1 cellular context compared by ENCODE assay signal in the genomic region with DNA sequence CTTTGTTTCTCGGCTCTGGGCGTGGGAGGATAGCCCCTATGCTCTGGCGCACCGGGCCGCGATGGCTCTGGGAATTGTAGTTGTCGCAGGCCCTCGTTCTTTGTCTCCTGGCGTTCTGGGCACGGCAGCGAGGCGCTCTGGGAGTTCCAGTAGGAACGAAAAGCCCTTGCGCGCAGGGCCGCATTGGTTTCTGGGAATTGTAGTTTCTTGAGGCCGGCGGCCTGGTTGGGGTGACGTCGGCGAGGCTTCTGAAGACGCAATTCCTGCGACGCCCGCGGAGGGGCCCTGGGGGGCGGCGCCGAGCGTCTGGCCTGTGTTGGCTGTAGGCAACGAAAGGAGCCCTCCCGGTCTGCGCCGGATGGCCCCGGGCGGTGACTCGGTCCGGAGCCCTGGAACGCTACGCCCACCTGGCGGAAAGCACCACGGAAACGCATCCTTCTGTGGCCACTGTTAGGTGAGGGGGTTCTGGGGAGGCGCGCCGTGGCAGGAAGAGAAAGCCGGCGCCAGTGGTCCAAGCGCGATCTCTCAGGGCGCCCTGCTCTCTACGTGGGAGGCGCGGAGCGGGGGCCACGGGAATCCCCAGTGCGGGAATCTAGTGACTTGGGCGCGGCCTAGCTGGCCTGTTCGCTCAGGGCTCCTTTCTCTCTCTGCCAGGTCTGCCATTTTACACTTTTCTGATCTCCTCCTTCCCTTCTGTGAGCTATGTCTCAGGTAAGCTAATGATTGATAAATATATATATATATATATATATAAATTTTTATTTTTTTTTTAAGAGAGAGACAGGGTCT.
A peak's percentile ranks its signal among the peaks of the same experiment; 100 is the strongest.
TF ChIP-seq lines count a peak whose summit lies in the region.

A gene (plus strand): TSS at position 305 of the 789 bp plus-strand sequence. CDS start 398 bp downstream, at position 703.

TF ChIP-seq in HepG2, 621 proteins besides CTCF, POLR2A, EP300 and RAD21 (continued from another document and continues in another):
- TF ChIP-seq, protein P1, sequence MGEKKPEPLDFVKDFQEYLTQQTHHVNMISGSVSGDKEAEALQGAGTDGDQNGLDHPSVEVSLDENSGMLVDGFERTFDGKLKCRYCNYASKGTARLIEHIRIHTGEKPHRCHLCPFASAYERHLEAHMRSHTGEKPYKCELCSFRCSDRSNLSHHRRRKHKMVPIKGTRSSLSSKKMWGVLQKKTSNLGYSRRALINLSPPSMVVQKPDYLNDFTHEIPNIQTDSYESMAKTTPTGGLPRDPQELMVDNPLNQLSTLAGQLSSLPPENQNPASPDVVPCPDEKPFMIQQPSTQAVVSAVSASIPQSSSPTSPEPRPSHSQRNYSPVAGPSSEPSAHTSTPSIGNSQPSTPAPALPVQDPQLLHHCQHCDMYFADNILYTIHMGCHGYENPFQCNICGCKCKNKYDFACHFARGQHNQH (CRISPR knock-in tag; IDR thresholded peaks at IDR 0.05): peak; percentile 41; the same call in 1 of the 2 replicates
- TF ChIP-seq PHF8 (CRISPR knock-in tag; IDR thresholded peaks at IDR 0.05): peak; percentile 92
- TF ChIP-seq KDM1A (CRISPR knock-in tag; IDR thresholded peaks at IDR 0.05): no peak
- TF ChIP-seq, protein P2, sequence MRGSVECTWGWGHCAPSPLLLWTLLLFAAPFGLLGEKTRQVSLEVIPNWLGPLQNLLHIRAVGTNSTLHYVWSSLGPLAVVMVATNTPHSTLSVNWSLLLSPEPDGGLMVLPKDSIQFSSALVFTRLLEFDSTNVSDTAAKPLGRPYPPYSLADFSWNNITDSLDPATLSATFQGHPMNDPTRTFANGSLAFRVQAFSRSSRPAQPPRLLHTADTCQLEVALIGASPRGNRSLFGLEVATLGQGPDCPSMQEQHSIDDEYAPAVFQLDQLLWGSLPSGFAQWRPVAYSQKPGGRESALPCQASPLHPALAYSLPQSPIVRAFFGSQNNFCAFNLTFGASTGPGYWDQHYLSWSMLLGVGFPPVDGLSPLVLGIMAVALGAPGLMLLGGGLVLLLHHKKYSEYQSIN (CRISPR knock-in tag; IDR thresholded peaks at IDR 0.05; ENCODE audit: borderline replicate concordance): no peak
- peak; percentile 44; the same call in 1 of the 2 replicates for TF ChIP-seq ARHGAP35 (CRISPR knock-in tag; IDR thresholded peaks at IDR 0.05; ENCODE audit: borderline replicate concordance)
- TF ChIP-seq TAF15 (IDR thresholded peaks at IDR 0.05; ENCODE audit: low read depth, low read length, poor library complexity, severe bottlenecking): peak; percentile 31
- peak; percentile 30; the same call in 1 of the 2 replicates for TF ChIP-seq NCOR1 (IDR thresholded peaks at IDR 0.05; ENCODE audit: borderline replicate concordance, low read length)
- peak; percentile 87; the same call in 1 of the 2 replicates for TF ChIP-seq ZNF274 (CRISPR knock-in tag; IDR thresholded peaks at IDR 0.05)
- TF ChIP-seq MYC (CRISPR knock-in tag; IDR thresholded peaks at IDR 0.05; ENCODE audit: borderline replicate concordance): 0 out of 2 replicates have a peak, but pooled peaks have one; percentile 50
- no peak; the same call in 1 of the 2 replicates for TF ChIP-seq TBX2 (CRISPR knock-in tag; IDR thresholded peaks at IDR 0.05; ENCODE audit: borderline replicate concordance)
- TF ChIP-seq ZFP1 (CRISPR knock-in tag; IDR thresholded peaks at IDR 0.05): peak; percentile 61; the same call in 1 of the 2 replicates
- TF ChIP-seq, protein P3, sequence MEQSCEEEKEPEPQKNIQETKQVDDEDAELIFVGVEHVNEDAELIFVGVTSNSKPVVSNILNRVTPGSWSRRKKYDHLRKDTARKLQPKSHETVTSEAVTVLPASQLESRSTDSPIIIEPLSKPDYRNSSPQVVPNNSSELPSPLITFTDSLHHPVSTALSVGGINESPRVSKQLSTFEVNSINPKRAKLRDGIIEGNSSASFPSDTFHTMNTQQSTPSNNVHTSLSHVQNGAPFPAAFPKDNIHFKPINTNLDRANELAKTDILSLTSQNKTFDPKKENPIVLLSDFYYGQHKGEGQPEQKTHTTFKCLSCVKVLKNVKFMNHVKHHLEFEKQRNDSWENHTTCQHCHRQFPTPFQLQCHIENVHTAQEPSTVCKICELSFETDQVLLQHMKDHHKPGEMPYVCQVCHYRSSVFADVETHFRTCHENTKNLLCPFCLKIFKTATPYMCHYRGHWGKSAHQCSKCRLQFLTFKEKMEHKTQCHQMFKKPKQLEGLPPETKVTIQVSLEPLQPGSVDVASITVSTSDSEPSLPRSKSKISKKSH (CRISPR knock-in tag; IDR thresholded peaks at IDR 0.05; ENCODE audit: borderline replicate concordance): peak; percentile 81
- TF ChIP-seq, protein P4, sequence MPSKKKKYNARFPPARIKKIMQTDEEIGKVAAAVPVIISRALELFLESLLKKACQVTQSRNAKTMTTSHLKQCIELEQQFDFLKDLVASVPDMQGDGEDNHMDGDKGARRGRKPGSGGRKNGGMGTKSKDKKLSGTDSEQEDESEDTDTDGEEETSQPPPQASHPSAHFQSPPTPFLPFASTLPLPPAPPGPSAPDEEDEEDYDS (CRISPR knock-in tag; IDR thresholded peaks at IDR 0.05): peak; percentile 11; the same call in 1 of the 2 replicates
- TF ChIP-seq ETV5 (CRISPR knock-in tag; IDR thresholded peaks at IDR 0.05; ENCODE audit: borderline replicate concordance): peak; percentile 12; the same call in 1 of the 2 replicates
- TF ChIP-seq ZNF292 (CRISPR knock-in tag; IDR thresholded peaks at IDR 0.05; ENCODE audit: borderline replicate concordance, low read depth): peak; percentile 71; the same call in 1 of the 2 replicates
- peak; percentile 73 for TF ChIP-seq POLR2G (IDR thresholded peaks at IDR 0.05; ENCODE audit: low read depth, low read length)
- TF ChIP-seq, protein P5, sequence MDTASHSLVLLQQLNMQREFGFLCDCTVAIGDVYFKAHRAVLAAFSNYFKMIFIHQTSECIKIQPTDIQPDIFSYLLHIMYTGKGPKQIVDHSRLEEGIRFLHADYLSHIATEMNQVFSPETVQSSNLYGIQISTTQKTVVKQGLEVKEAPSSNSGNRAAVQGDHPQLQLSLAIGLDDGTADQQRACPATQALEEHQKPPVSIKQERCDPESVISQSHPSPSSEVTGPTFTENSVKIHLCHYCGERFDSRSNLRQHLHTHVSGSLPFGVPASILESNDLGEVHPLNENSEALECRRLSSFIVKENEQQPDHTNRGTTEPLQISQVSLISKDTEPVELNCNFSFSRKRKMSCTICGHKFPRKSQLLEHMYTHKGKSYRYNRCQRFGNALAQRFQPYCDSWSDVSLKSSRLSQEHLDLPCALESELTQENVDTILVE (CRISPR knock-in tag; IDR thresholded peaks at IDR 0.05): peak; percentile 78
- TF ChIP-seq TBL1XR1 (IDR thresholded peaks at IDR 0.05; ENCODE audit: borderline replicate concordance, low read length, partially characterized antibody): peak; percentile 34
- peak; percentile 51; the same call in 1 of the 2 replicates for TF ChIP-seq TARDBP (CRISPR knock-in tag; IDR thresholded peaks at IDR 0.05)
- TF ChIP-seq PCBP1 (IDR thresholded peaks at IDR 0.05; ENCODE audit: borderline replicate concordance, low read depth, low read length): 0 out of 2 replicates have a peak, but pooled peaks have one; percentile 26
- 0 out of 2 replicates have a peak, but pooled peaks have one; percentile 25 for TF ChIP-seq SP5 (CRISPR knock-in tag; IDR thresholded peaks at IDR 0.05; ENCODE audit: borderline replicate concordance, low read depth)
- TF ChIP-seq, protein P6, sequence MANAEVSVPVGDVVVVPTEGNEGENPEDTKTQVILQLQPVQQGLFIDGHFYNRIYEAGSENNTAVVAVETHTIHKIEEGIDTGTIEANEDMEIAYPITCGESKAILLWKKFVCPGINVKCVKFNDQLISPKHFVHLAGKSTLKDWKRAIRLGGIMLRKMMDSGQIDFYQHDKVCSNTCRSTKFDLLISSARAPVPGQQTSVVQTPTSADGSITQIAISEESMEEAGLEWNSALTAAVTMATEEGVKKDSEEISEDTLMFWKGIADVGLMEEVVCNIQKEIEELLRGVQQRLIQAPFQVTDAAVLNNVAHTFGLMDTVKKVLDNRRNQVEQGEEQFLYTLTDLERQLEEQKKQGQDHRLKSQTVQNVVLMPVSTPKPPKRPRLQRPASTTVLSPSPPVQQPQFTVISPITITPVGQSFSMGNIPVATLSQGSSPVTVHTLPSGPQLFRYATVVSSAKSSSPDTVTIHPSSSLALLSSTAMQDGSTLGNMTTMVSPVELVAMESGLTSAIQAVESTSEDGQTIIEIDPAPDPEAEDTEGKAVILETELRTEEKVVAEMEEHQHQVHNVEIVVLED (CRISPR knock-in tag; IDR thresholded peaks at IDR 0.05; ENCODE audit: borderline replicate concordance): peak; percentile 88
- TF ChIP-seq KMT2B (CRISPR knock-in tag; IDR thresholded peaks at IDR 0.05): peak; percentile 82
- TF ChIP-seq, protein P7, sequence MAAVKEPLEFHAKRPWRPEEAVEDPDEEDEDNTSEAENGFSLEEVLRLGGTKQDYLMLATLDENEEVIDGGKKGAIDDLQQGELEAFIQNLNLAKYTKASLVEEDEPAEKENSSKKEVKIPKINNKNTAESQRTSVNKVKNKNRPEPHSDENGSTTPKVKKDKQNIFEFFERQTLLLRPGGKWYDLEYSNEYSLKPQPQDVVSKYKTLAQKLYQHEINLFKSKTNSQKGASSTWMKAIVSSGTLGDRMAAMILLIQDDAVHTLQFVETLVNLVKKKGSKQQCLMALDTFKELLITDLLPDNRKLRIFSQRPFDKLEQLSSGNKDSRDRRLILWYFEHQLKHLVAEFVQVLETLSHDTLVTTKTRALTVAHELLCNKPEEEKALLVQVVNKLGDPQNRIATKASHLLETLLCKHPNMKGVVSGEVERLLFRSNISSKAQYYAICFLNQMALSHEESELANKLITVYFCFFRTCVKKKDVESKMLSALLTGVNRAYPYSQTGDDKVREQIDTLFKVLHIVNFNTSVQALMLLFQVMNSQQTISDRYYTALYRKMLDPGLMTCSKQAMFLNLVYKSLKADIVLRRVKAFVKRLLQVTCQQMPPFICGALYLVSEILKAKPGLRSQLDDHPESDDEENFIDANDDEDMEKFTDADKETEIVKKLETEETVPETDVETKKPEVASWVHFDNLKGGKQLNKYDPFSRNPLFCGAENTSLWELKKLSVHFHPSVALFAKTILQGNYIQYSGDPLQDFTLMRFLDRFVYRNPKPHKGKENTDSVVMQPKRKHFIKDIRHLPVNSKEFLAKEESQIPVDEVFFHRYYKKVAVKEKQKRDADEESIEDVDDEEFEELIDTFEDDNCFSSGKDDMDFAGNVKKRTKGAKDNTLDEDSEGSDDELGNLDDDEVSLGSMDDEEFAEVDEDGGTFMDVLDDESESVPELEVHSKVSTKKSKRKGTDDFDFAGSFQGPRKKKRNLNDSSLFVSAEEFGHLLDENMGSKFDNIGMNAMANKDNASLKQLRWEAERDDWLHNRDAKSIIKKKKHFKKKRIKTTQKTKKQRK (IDR thresholded peaks at IDR 0.05; ENCODE audit: low read length): no peak
- peak; percentile 75 for TF ChIP-seq ZNF883 (CRISPR knock-in tag; IDR thresholded peaks at IDR 0.05; ENCODE audit: not compliant biosample characterization)
- TF ChIP-seq HES4 (CRISPR knock-in tag; IDR thresholded peaks at IDR 0.05; ENCODE audit: borderline replicate concordance): peak; percentile 44; the same call in 1 of the 2 replicates
- TF ChIP-seq, protein P8, sequence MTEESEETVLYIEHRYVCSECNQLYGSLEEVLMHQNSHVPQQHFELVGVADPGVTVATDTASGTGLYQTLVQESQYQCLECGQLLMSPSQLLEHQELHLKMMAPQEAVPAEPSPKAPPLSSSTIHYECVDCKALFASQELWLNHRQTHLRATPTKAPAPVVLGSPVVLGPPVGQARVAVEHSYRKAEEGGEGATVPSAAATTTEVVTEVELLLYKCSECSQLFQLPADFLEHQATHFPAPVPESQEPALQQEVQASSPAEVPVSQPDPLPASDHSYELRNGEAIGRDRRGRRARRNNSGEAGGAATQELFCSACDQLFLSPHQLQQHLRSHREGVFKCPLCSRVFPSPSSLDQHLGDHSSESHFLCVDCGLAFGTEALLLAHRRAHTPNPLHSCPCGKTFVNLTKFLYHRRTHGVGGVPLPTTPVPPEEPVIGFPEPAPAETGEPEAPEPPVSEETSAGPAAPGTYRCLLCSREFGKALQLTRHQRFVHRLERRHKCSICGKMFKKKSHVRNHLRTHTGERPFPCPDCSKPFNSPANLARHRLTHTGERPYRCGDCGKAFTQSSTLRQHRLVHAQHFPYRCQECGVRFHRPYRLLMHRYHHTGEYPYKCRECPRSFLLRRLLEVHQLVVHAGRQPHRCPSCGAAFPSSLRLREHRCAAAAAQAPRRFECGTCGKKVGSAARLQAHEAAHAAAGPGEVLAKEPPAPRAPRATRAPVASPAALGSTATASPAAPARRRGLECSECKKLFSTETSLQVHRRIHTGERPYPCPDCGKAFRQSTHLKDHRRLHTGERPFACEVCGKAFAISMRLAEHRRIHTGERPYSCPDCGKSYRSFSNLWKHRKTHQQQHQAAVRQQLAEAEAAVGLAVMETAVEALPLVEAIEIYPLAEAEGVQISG (CRISPR knock-in tag; IDR thresholded peaks at IDR 0.05): peak; percentile 69
- TF ChIP-seq, protein P9, sequence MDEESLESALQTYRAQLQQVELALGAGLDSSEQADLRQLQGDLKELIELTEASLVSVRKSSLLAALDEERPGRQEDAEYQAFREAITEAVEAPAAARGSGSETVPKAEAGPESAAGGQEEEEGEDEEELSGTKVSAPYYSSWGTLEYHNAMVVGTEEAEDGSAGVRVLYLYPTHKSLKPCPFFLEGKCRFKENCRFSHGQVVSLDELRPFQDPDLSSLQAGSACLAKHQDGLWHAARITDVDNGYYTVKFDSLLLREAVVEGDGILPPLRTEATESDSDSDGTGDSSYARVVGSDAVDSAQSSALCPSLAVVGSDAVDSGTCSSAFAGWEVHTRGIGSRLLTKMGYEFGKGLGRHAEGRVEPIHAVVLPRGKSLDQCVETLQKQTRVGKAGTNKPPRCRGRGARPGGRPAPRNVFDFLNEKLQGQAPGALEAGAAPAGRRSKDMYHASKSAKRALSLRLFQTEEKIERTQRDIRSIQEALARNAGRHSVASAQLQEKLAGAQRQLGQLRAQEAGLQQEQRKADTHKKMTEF (CRISPR knock-in tag; IDR thresholded peaks at IDR 0.05): peak; percentile 55; the same call in 1 of the 2 replicates
- peak; percentile 31; the same call in 1 of the 2 replicates for TF ChIP-seq BCL6 (CRISPR knock-in tag; IDR thresholded peaks at IDR 0.05)
- 0 out of 2 replicates have a peak, but pooled peaks have one; percentile 3 for TF ChIP-seq ZFP82 (CRISPR knock-in tag; IDR thresholded peaks at IDR 0.05; ENCODE audit: borderline replicate concordance)
- TF ChIP-seq, protein P10, sequence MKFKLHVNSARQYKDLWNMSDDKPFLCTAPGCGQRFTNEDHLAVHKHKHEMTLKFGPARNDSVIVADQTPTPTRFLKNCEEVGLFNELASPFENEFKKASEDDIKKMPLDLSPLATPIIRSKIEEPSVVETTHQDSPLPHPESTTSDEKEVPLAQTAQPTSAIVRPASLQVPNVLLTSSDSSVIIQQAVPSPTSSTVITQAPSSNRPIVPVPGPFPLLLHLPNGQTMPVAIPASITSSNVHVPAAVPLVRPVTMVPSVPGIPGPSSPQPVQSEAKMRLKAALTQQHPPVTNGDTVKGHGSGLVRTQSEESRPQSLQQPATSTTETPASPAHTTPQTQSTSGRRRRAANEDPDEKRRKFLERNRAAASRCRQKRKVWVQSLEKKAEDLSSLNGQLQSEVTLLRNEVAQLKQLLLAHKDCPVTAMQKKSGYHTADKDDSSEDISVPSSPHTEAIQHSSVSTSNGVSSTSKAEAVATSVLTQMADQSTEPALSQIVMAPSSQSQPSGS (CRISPR knock-in tag; IDR thresholded peaks at IDR 0.05): peak; percentile 78
